ENCODE assay signal across 7 cellular contexts in the genomic region with DNA sequence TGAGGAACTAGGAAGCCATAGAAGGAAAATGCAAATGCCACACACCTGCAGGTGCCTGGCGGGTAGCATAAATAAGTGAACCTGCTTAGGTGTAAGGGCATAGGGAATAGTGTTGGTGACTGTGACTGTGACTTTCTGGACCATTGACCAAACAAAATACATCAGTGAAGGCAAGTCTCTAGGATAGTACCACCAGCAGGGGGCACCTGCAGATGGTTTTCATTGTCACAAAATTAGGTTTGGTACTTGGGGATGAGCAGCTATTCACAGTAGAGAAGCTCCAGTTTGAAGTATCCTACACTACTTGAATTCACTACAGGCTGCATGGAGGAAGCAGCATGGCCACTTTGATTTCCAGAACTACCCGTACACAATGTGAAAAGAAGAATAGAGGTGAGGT. TPM values are rescaled to one million over a fixed set of nuclear protein-coding genes. Genes with fewer than 3 reads are reported as not detected.
DNase-seq lines count a peak whose midpoint lies in the region; ATAC-seq, FAIRE-seq and TF ChIP-seq lines count a peak whose summit lies in the region.
"Not testable (repeated sequence)": the region's sequence is repeated elsewhere in the genome, so short reads cannot be mapped to it uniquely, and the experiment has no call there.

No MANE protein-coding gene starts in this region.

- not testable (repeated sequence) for H2AK9ac ChIP-seq in IMR-90 (replicated peaks; ENCODE audit: low read depth, low read length, poor library complexity)

- not testable (repeated sequence) for H2AFZ ChIP-seq in IMR-90 (replicated peaks; ENCODE audit: low read length, poor library complexity); GM12878 (ENCODE audit: control insufficient read depth, low read depth, low read length)

- dilution Hi-C loops in IMR-90 (cut with HindIII; ENCODE audit: low sequenced_read_pairs, unreplicated experiment) = not testable (repeated sequence)

- intact Hi-C loops in IMR-90 (cut with micrococcal nuclease); activated B cell treated with CpG ODN at 0.5 μM for 24 hours (cut with micrococcal nuclease); GM12878 (cut with micrococcal nuclease; ENCODE audit: unreplicated experiment); Right ventricle myocardium superior (cut with DNase I); right lobe of liver (cut with DNase I); psoas muscle (cut with DNase I): not testable (repeated sequence)

- H3K14ac ChIP-seq in IMR-90 (replicated peaks; ENCODE audit: low read depth, low read length) = not testable (repeated sequence)

- not testable (repeated sequence) for H3K4me3 ChIP-seq in IMR-90 (ENCODE audit: insufficient read depth, low read depth, low read length); GM12878; right lobe of liver; psoas muscle

- H3K79me1 ChIP-seq in IMR-90 (ENCODE audit: low read depth in 1 of 2, low read length in 2 of 2) = not testable (repeated sequence)

- not testable (repeated sequence) for H3K4me3 Mint-ChIP-seq in activated B cell treated with CpG ODN at 0.5 μM for 24 hours

- not testable (repeated sequence) for H3K4me1 ChIP-seq in IMR-90 (ENCODE audit: control insufficient read depth, insufficient read depth, low read length); GM12878 (ENCODE audit: control insufficient read depth, insufficient read depth, low read length); right lobe of liver; psoas muscle

- H3K27ac Mint-ChIP-seq in activated B cell treated with CpG ODN at 0.5 μM for 24 hours = not testable (repeated sequence)

- not testable (repeated sequence) for H3K18ac ChIP-seq in IMR-90 (ENCODE audit: low read depth, low read length)

- FAIRE-seq in GM12892 (lab: Jason Lieb, UNC) = peak; percentile 58
- FAIRE-seq in GM12878 (lab: Jason Lieb, UNC) = peak; percentile 93

- not testable (repeated sequence) for H4K5ac ChIP-seq in IMR-90 (ENCODE audit: low read depth, low read length)

- H3K4me2 ChIP-seq in IMR-90 (ENCODE audit: low read depth, low read length); GM12878 (ENCODE audit: control insufficient read depth, insufficient read depth): not testable (repeated sequence)

- not testable (repeated sequence) for H2BK20ac ChIP-seq in IMR-90 (ENCODE audit: low read depth, low read length)

- H3K36me3 Mint-ChIP-seq in activated B cell treated with CpG ODN at 0.5 μM for 24 hours (ENCODE audit: low read depth) = not testable (repeated sequence)

- not testable (repeated sequence) for TF ChIP-seq CTCF in IMR-90 (conservative IDR thresholded peaks at IDR 0.05; ENCODE audit: low read depth, low read length); activated B cell treated with CpG ODN at 0.5 μM for 24 hours (IDR thresholded peaks at IDR 0.05); GM12878 (IDR thresholded peaks at IDR 0.05 in 2 of 3, conservative IDR thresholded peaks at IDR 0.05 in 1 of 3; ENCODE audit: control insufficient read depth in 2 of 3, extremely low read depth in 1 of 3, insufficient read depth in 1 of 3, low read depth in 3 of 3, low read length in 3 of 3); right lobe of liver (IDR thresholded peaks at IDR 0.05); psoas muscle (IDR thresholded peaks at IDR 0.05)

- H2AK5ac ChIP-seq in IMR-90 (ENCODE audit: low read depth, low read length) = not testable (repeated sequence)

- H4K91ac ChIP-seq in IMR-90 (ENCODE audit: insufficient read depth, low read depth, low read length) = not testable (repeated sequence)

- H3K27ac ChIP-seq in IMR-90 (ENCODE audit: insufficient read depth, low read length); GM12878 (ENCODE audit: control insufficient read depth, insufficient read depth); right lobe of liver; psoas muscle: not testable (repeated sequence)

- H2BK15ac ChIP-seq in IMR-90 (ENCODE audit: low read depth, low read length) = not testable (repeated sequence)

- ATAC-seq in IMR-90 (ENCODE audit: low read depth) (peak; percentile 84), activated B cell treated with CpG ODN at 0.5 μM for 24 hours (ENCODE audit: low read depth) (peak; percentile 77), GM12878 (peak; percentile 88), Right ventricle myocardium superior (ENCODE audit: poor library complexity) (peak; percentile 86), right lobe of liver (peak; percentile 90 to 98 (median 96)), psoas muscle (peak; percentile 86 to 91 (median 89))

- not testable (repeated sequence) for BruUV-seq in IMR-90 (replicated peaks; lab: Mats Ljungman, UMichigan); GM12878 (replicated peaks; lab: Mats Ljungman, UMichigan)

- H3K9me3 Mint-ChIP-seq in activated B cell treated with CpG ODN at 0.5 μM for 24 hours = not testable (repeated sequence)

- TF ChIP-seq RAD21 in IMR-90 (IDR thresholded peaks at IDR 0.05; ENCODE audit: low read length); GM12878 (IDR thresholded peaks at IDR 0.05; ENCODE audit: insufficient read depth, low read depth, low read length): not testable (repeated sequence)

- RAD21 ChIA-PET in GM12878 (lab: Charles Lee; ENCODE audit: unreplicated experiment) = not testable (repeated sequence)

- SMC1A ChIA-PET in GM12878 (lab: Charles Lee; ENCODE audit: uncharacterized antibody, unreplicated experiment) = not testable (repeated sequence)

- H3K27me3 ChIP-seq in IMR-90 (ENCODE audit: control insufficient read depth, insufficient read depth, low read length); GM12878 (replicated peaks in 1 of 2; ENCODE audit: control insufficient read depth in 2 of 2, insufficient read depth in 2 of 2, low read length in 1 of 2); right lobe of liver; psoas muscle (ENCODE audit: insufficient read depth in 3 of 3, low read length in 2 of 3): not testable (repeated sequence)

- H3K79me2 ChIP-seq in GM12878 (ENCODE audit: control insufficient read depth, insufficient read depth, low read length) = not testable (repeated sequence)

- in situ Hi-C loops in IMR-90 (cut with MboI; ENCODE audit: low sequenced_read_pairs); GM12878 (cut with MboI): not testable (repeated sequence)

- not testable (repeated sequence) for H3K23ac ChIP-seq in IMR-90 (ENCODE audit: low read depth, low read length)

- not testable (repeated sequence) for TF ChIP-seq POLR2A in GM12892 (IDR thresholded peaks at IDR 0.05; ENCODE audit: low read depth, low read length); IMR-90 (IDR thresholded peaks at IDR 0.05; ENCODE audit: low read depth, low read length); GM12878 (IDR thresholded peaks at IDR 0.05; ENCODE audit: low read depth, low read length); right lobe of liver (IDR thresholded peaks at IDR 0.05)

- not testable (repeated sequence) for H3K4ac ChIP-seq in IMR-90 (ENCODE audit: low read depth, low read length)

- H3K36me3 ChIP-seq in IMR-90 (ENCODE audit: control insufficient read depth, insufficient read depth, low read length); GM12878 (ENCODE audit: control insufficient read depth in 2 of 2, insufficient read depth in 2 of 2, low read length in 1 of 2); right lobe of liver; psoas muscle (ENCODE audit: insufficient read depth in 1 of 2, low read depth in 1 of 2): not testable (repeated sequence)

- not testable (repeated sequence) for H4K20me1 ChIP-seq in IMR-90 (ENCODE audit: insufficient read depth, low read length); GM12878 (ENCODE audit: control insufficient read depth, insufficient read depth)

- H4K8ac ChIP-seq in IMR-90 (ENCODE audit: low read depth in 2 of 2, low read length in 2 of 2) = not testable (repeated sequence)

- not testable (repeated sequence) for H2BK5ac ChIP-seq in IMR-90 (ENCODE audit: low read depth, low read length, poor library complexity, severe bottlenecking)

- H3K9ac ChIP-seq in IMR-90 (ENCODE audit: low read depth, low read length); GM12878 (ENCODE audit: control insufficient read depth, insufficient read depth, low read length): not testable (repeated sequence)

- H3K9me1 ChIP-seq in IMR-90 (ENCODE audit: insufficient read depth, low read length) = not testable (repeated sequence)

- not testable (repeated sequence) for DNase-seq in GM12892 (ENCODE audit: insufficient read length); IMR-90; activated B cell treated with CpG ODN at 0.5 μM for 24 hours; GM12878 (ENCODE audit: low read depth, low spot score); Right ventricle myocardium superior; right lobe of liver; psoas muscle

- no CpG with 5 or more reads among the region's 2 CpGs for WGBS in IMR-90 (ENCODE audit: extremely low coverage in 2 of 2, insufficient read length in 1 of 2), 2 experiments
- no CpG with 5 or more reads among the region's 2 CpGs for WGBS in GM12878 (ENCODE audit: insufficient coverage, insufficient replicate concordance, low lambda C conversion rate, missing lambda C conversion rate)
- no CpG with 5 or more reads among the region's 2 CpGs for WGBS in right lobe of liver (ENCODE audit: insufficient coverage, low coverage, low lambda C conversion rate, missing lambda C conversion rate)
- WGBS in psoas muscle, 3 donors = no CpG with 5 or more reads among the region's 2 CpGs

- H3K4me1 Mint-ChIP-seq in activated B cell treated with CpG ODN at 0.5 μM for 24 hours = not testable (repeated sequence)

- H3K9me3 ChIP-seq in IMR-90 (ENCODE audit: control insufficient read depth, insufficient read depth, low read length); GM12878 (replicated peaks; ENCODE audit: control insufficient read depth, insufficient read depth, low read length); right lobe of liver; psoas muscle: not testable (repeated sequence)

- not testable (repeated sequence) for H3K27me3 Mint-ChIP-seq in activated B cell treated with CpG ODN at 0.5 μM for 24 hours

- H2BK120ac ChIP-seq in IMR-90 (ENCODE audit: low read depth, low read length) = not testable (repeated sequence)

- TF ChIP-seq EP300 in GM12878 (IDR thresholded peaks at IDR 0.05; ENCODE audit: borderline replicate concordance in 1 of 2, control insufficient read depth in 1 of 2, low read depth in 2 of 2, low read length in 2 of 2) = not testable (repeated sequence)

- CTCF ChIA-PET in IMR-90 (lab: Yijun Ruan, JAX); activated B cell treated with CpG ODN at 0.5 μM for 24 hours (lab: Charles Lee); GM12878 (lab: Yijun Ruan, JAX): not testable (repeated sequence)

- not testable (repeated sequence) for H3K56ac ChIP-seq in IMR-90 (ENCODE audit: extremely low read depth, insufficient read depth, low read length)

- POLR2A ChIA-PET in IMR-90 (lab: Charles Lee; ENCODE audit: unreplicated experiment); activated B cell treated with CpG ODN at 0.5 μM for 24 hours (lab: Charles Lee); GM12878 (lab: Charles Lee): not testable (repeated sequence)

RNA-seq across cellular contexts. Expression of a gene that starts 19.2 kb away (rescaled TPM):
- polyA plus RNA-seq in GM12892 (2012; ENCODE audit: missing spikeins) = 8.4 TPM
- total RNA-seq in IMR-90 (2012; rRNA removed) (71.4 and 74.4 TPM in 2 replicates), activated B cell treated with CpG ODN at 0.5 μM for 24 hours (25.6 and 33.2 TPM in 2 replicates), GM12878 (2014; rRNA removed) (3.4 and 4.6 TPM in 2 replicates), GM12878 (2014; rRNA removed; fragmentation: Illumina TruSeq; extraction: Trizol) (5.0 and 5.1 TPM in 2 replicates), GM12878 (2021) (7.4 and 8.2 TPM in 2 replicates), Right ventricle myocardium superior (1,574 TPM), right lobe of liver (100 to 1,000 TPM in 1 of 6 experiments, 10 to 100 TPM in 5; 36.3 to 129 (median 57.9) TPM), psoas muscle (1,000 to 10,000 TPM; 1,830 to 3,658 (median 2,938) TPM)
- polyA plus RNA-seq in IMR-90 (2012; rRNA removed) (27.1 and 36.7 TPM in 2 replicates), GM12878 (2011; rRNA removed) (9.0 and 9.4 TPM in 2 replicates), GM12878 (2014; fragmentation: Illumina TruSeq; extraction: Trizol) (5.9 and 8.0 TPM in 2 replicates), GM12878 (2014; fragmentation: Nextera tagmentation; extraction: Ambion mirVana) (1 to 10 TPM; 3.5 to 3.6 TPM), GM12878 (2014; rRNA removed) (3.5 and 4.6 TPM in 2 replicates), GM12878 (2016; fragmentation: Nextera tagmentation; extraction: Ambion mirVana) (1 to 10 TPM; 7.9 to 8.3 TPM), psoas muscle (1,000 to 10,000 TPM in 2 of 3 donors, 100 to 1,000 TPM in 1; 368 to 2,569 (median 1,043) TPM)
- 13.4 and 40.4 TPM in 2 replicates for polyA plus RNA-seq in IMR-90 (2012; cell fraction: cytosol; rRNA removed)
- polyA plus RNA-seq in IMR-90 (2012; cell fraction: nucleus; rRNA removed; ENCODE audit: low replicate concordance) = 42.6 and 113 TPM in 2 replicates
- total RNA-seq in GM12878 (2013; cell fraction: nucleolus; rRNA removed) = 15.0 and 15.4 TPM in 2 replicates
- polyA plus RNA-seq in GM12878 (2011; ENCODE audit: low read depth) = 5.8 TPM
- 5.1 and 5.2 TPM in 2 replicates for polyA plus RNA-seq in GM12878 (2011; cell fraction: cytosol; rRNA removed)
- polyA plus RNA-seq in GM12878 (2011; cell fraction: nucleus; rRNA removed) = 13.9 and 14.3 TPM in 2 replicates
- 5.4 and 6.4 TPM in 2 replicates for polyA plus RNA-seq in GM12878 (2012)
- 8.4 and 12.3 TPM in 2 replicates for polyA minus RNA-seq in GM12878 (2011; rRNA and poly(A)+ RNA removed)
- 4.1 and 8.1 TPM in 2 replicates for polyA minus RNA-seq in GM12878 (2011; cell fraction: cytosol; rRNA and poly(A)+ RNA removed)
- polyA minus RNA-seq in GM12878 (2011; cell fraction: nucleus; rRNA and poly(A)+ RNA removed) = 15.1 and 24.9 TPM in 2 replicates

Comparison
In these comparisons a context has a peak if more than half of its experiments do, and no peak if none do; other contexts are left out.
1. RNA of a gene that starts 19.2 kb away (total RNA-seq): 1,830 to 3,658 TPM in psoas muscle and 1,574 TPM in Right ventricle myocardium superior (single experiment); 71.4 to 74.4 TPM in IMR-90, 36.3 to 129 TPM in right lobe of liver, 25.6 to 33.2 TPM in activated B cell treated with CpG ODN at 0.5 μM for 24 hours and 3.4 to 15.4 TPM in GM12878; every median in the first group is over 10 times any median in the second.
2. Peak in every context shown above with its lines, with median percentiles within 50 percentile points of each other: ATAC-seq.